18 cellular contexts compared by ENCODE assay signal in genomic region chr18:62175521-62175920, GRCh38. TPM values are rescaled to one million over a fixed set of nuclear protein-coding genes. Genes with fewer than 3 reads are reported as not detected.
A peak's percentile ranks its signal among the peaks of the same experiment; 100 is the strongest.
DNase-seq lines count a peak whose midpoint lies in the region; ATAC-seq, FAIRE-seq and TF ChIP-seq lines count a peak whose summit lies in the region.
"Had no signal": no experiment of that assay in that cellular context is flagged by ENCODE, and none has a peak within 500 bp of the region (broad histone marks: within the 10 kb centered on the region; RNA-seq: fewer than 3 reads in every experiment).

No MANE protein-coding gene starts in this region.

- H3K4me1 Mint-ChIP-seq in activated naive CD8-positive, alpha-beta T cell treated with anti-CD3 and anti-CD28 coated beads, Interleukin-2, amount 50 U/mL, for 24 hours = no peaks in the 10 kb centered on the region
- peaks cover 9% of the 10 kb centered on the region for H3K4me1 Mint-ChIP-seq in activated naive CD8-positive, alpha-beta T cell treated with anti-CD3 and anti-CD28 coated beads for 36 hours
- H3K4me1 Mint-ChIP-seq in stimulated activated effector memory CD8-positive, alpha-beta T cell treated with anti-CD3 and anti-CD28 coated beads, Interleukin-12 subunit alpha, Interleukin-12 subunit beta, amount 100 ng/mL, for 72 hours = peaks cover 6% of the 10 kb centered on the region

- TF ChIP-seq POLR2A in GM12892 (IDR thresholded peaks at IDR 0.05; ENCODE audit: low read depth, low read length) = no peak

- FAIRE-seq in GM12892 (lab: Jason Lieb, UNC) = no peak
- FAIRE-seq: HepG2, HTR-8/SVneo had no signal

- DNase-seq in activated CD4-positive, CD25-positive, alpha-beta regulatory T cell treated with anti-CD3 and anti-CD28 coated beads, Interleukin-2, amount 50 U/mL, for 72 hours = no peak
- no peak for DNase-seq in activated naive CD8-positive, alpha-beta T cell treated with anti-CD3 and anti-CD28 coated beads, Interleukin-2, amount 50 U/mL, for 24 hours
- DNase-seq in activated naive CD8-positive, alpha-beta T cell treated with anti-CD3 and anti-CD28 coated beads for 36 hours = no peak
- no peak for DNase-seq in stimulated activated effector memory CD8-positive, alpha-beta T cell treated with anti-CD3 and anti-CD28 coated beads, Interleukin-12 subunit alpha, Interleukin-12 subunit beta, amount 100 ng/mL, for 72 hours (ENCODE audit: low spot score in 2 of 2)
- DNase-seq in GM12892 (ENCODE audit: insufficient read length) = no peak
- DNase-seq in retina = no peak
- DNase-seq: CD8-positive, alpha-beta T cell; COR-L47; DMS153; DMS79 treated with DMSO at 0.1 percent for 48 hours; EL; GDM1; HCEC 1CT; HFFc6 had no signal

- H3K27ac Mint-ChIP-seq in activated naive CD8-positive, alpha-beta T cell treated with anti-CD3 and anti-CD28 coated beads, Interleukin-2, amount 50 U/mL, for 24 hours = no peak overlapping the region
- no peak overlapping the region for H3K27ac Mint-ChIP-seq in activated naive CD8-positive, alpha-beta T cell treated with anti-CD3 and anti-CD28 coated beads for 36 hours
- no peak overlapping the region for H3K27ac Mint-ChIP-seq in stimulated activated effector memory CD8-positive, alpha-beta T cell treated with anti-CD3 and anti-CD28 coated beads, Interleukin-12 subunit alpha, Interleukin-12 subunit beta, amount 100 ng/mL, for 72 hours
- H3K27ac Mint-ChIP-seq: CD8-positive, alpha-beta T cell; HFFc6 had no signal

- H3K36me3 Mint-ChIP-seq in activated naive CD8-positive, alpha-beta T cell treated with anti-CD3 and anti-CD28 coated beads, Interleukin-2, amount 50 U/mL, for 24 hours (ENCODE audit: low read depth) = peaks cover 3% of the 10 kb centered on the region
- peaks cover 3% of the 10 kb centered on the region for H3K36me3 Mint-ChIP-seq in activated naive CD8-positive, alpha-beta T cell treated with anti-CD3 and anti-CD28 coated beads for 36 hours
- H3K36me3 Mint-ChIP-seq in stimulated activated effector memory CD8-positive, alpha-beta T cell treated with anti-CD3 and anti-CD28 coated beads, Interleukin-12 subunit alpha, Interleukin-12 subunit beta, amount 100 ng/mL, for 72 hours = no peaks in the 10 kb centered on the region

- H3K4me3 Mint-ChIP-seq in activated naive CD8-positive, alpha-beta T cell treated with anti-CD3 and anti-CD28 coated beads, Interleukin-2, amount 50 U/mL, for 24 hours = no peak overlapping the region
- no peak overlapping the region for H3K4me3 Mint-ChIP-seq in activated naive CD8-positive, alpha-beta T cell treated with anti-CD3 and anti-CD28 coated beads for 36 hours
- H3K4me3 Mint-ChIP-seq in stimulated activated effector memory CD8-positive, alpha-beta T cell treated with anti-CD3 and anti-CD28 coated beads, Interleukin-12 subunit alpha, Interleukin-12 subunit beta, amount 100 ng/mL, for 72 hours = no peak overlapping the region
- H3K4me3 Mint-ChIP-seq: CD14-positive monocyte; CD8-positive, alpha-beta T cell; HFFc6 had no signal

- no peaks in the 10 kb centered on the region for H3K27me3 Mint-ChIP-seq in activated naive CD8-positive, alpha-beta T cell treated with anti-CD3 and anti-CD28 coated beads, Interleukin-2, amount 50 U/mL, for 24 hours
- H3K27me3 Mint-ChIP-seq in activated naive CD8-positive, alpha-beta T cell treated with anti-CD3 and anti-CD28 coated beads for 36 hours = no peaks in the 10 kb centered on the region

- no peaks in the 10 kb centered on the region for H3K9me3 Mint-ChIP-seq in activated naive CD8-positive, alpha-beta T cell treated with anti-CD3 and anti-CD28 coated beads, Interleukin-2, amount 50 U/mL, for 24 hours
- no peaks in the 10 kb centered on the region for H3K9me3 Mint-ChIP-seq in activated naive CD8-positive, alpha-beta T cell treated with anti-CD3 and anti-CD28 coated beads for 36 hours
- no peaks in the 10 kb centered on the region for H3K9me3 Mint-ChIP-seq in stimulated activated effector memory CD8-positive, alpha-beta T cell treated with anti-CD3 and anti-CD28 coated beads, Interleukin-12 subunit alpha, Interleukin-12 subunit beta, amount 100 ng/mL, for 72 hours
- H3K9me3 Mint-ChIP-seq: CD8-positive, alpha-beta T cell; HFFc6 had no signal

- peak; percentile 38 to 67 for ATAC-seq in activated CD4-positive, CD25-positive, alpha-beta regulatory T cell treated with anti-CD3 and anti-CD28 coated beads, Interleukin-2, amount 50 U/mL, for 24 hours
- peak; percentile 61 for ATAC-seq in activated naive CD8-positive, alpha-beta T cell treated with anti-CD3 and anti-CD28 coated beads, Interleukin-2, amount 50 U/mL, for 24 hours
- peak; percentile 74 for ATAC-seq in stimulated activated effector memory CD8-positive, alpha-beta T cell treated with anti-CD3 and anti-CD28 coated beads, Interleukin-12 subunit alpha, Interleukin-12 subunit beta, amount 100 ng/mL, for 72 hours
- ATAC-seq: CD8-positive, alpha-beta T cell; HepG2 had no signal

RNA-seq across cellular contexts. Expression of gene PIGN, which starts 11.3 kb away (rescaled TPM):
- 10 to 100 TPM; 21.5 to 25.0 TPM for total RNA-seq in activated naive CD8-positive, alpha-beta T cell treated with anti-CD3 and anti-CD28 coated beads for 36 hours
- 15.5 TPM for polyA plus RNA-seq in GM12892 (2012; ENCODE audit: missing spikeins)

RNA-seq across cellular contexts. Expression of gene RELCH, which starts 11.5 kb away (rescaled TPM):
- total RNA-seq in activated naive CD8-positive, alpha-beta T cell treated with anti-CD3 and anti-CD28 coated beads for 36 hours = 10 to 100 TPM; 13.5 to 13.9 TPM
- polyA plus RNA-seq in GM12892 (2012; ENCODE audit: missing spikeins) = 11.3 TPM
